8 cellular contexts compared by ENCODE assay signal in genomic region chr20:58651823-58652605, GRCh38. TPM values are rescaled to one million over a fixed set of nuclear protein-coding genes. Genes with fewer than 3 reads are reported as not detected.
DNase-seq lines count a peak whose midpoint lies in the region; ATAC-seq and TF ChIP-seq lines count a peak whose summit lies in the region.

No MANE protein-coding gene starts in this region.

- H3K27me3 Mint-ChIP-seq in endothelial cell (ENCODE audit: unreplicated experiment) (peaks cover 6% of the 10 kb centered on the region), memory B cell (no peaks in the 10 kb centered on the region)

- ATAC-seq in HG03064 (IDR thresholded peaks at IDR 0.05; ENCODE audit: low read depth, unreplicated experiment) (peak; percentile 34), memory B cell (ENCODE audit: low read depth) (peak; percentile 70)
- peak; percentile 68 for ATAC-seq in stimulated activated effector memory CD8-positive, alpha-beta T cell treated with anti-CD3 and anti-CD28 coated beads, Interleukin-12 subunit alpha, Interleukin-12 subunit beta, amount 100 ng/mL, for 72 hours

- peaks cover 27% of the 10 kb centered on the region for H3K4me1 Mint-ChIP-seq in endothelial cell (ENCODE audit: unreplicated experiment)
- peaks cover 10% of the 10 kb centered on the region for H3K4me1 Mint-ChIP-seq in memory B cell
- peaks cover 31% of the 10 kb centered on the region for H3K4me1 Mint-ChIP-seq in stimulated activated effector memory CD8-positive, alpha-beta T cell treated with anti-CD3 and anti-CD28 coated beads, Interleukin-12 subunit alpha, Interleukin-12 subunit beta, amount 100 ng/mL, for 72 hours

- H3K36me3 Mint-ChIP-seq in endothelial cell (ENCODE audit: low read depth, unreplicated experiment) (no peaks in the 10 kb centered on the region), memory B cell (peaks cover 6% of the 10 kb centered on the region)
- H3K36me3 Mint-ChIP-seq in stimulated activated effector memory CD8-positive, alpha-beta T cell treated with anti-CD3 and anti-CD28 coated beads, Interleukin-12 subunit alpha, Interleukin-12 subunit beta, amount 100 ng/mL, for 72 hours = peaks cover 50% of the 10 kb centered on the region

- TF ChIP-seq CTCF in GM13977 (IDR thresholded peaks at IDR 0.05; ENCODE audit: extremely low read depth, insufficient read depth, missing control alignments) (no peak), endothelial cell (IDR thresholded peaks at IDR 0.05; ENCODE audit: unreplicated experiment) (no peak)

- in situ Hi-C loops in GM13977 (cut with MboI; ENCODE audit: low pct_unique_long_range_greater_than_20kb, low sequenced_read_pairs, unreplicated experiment) = no loop called here

- H3K9me3 Mint-ChIP-seq in endothelial cell (ENCODE audit: unreplicated experiment) (no peaks in the 10 kb centered on the region), memory B cell (no peaks in the 10 kb centered on the region)
- H3K9me3 Mint-ChIP-seq in stimulated activated effector memory CD8-positive, alpha-beta T cell treated with anti-CD3 and anti-CD28 coated beads, Interleukin-12 subunit alpha, Interleukin-12 subunit beta, amount 100 ng/mL, for 72 hours = no peaks in the 10 kb centered on the region

- DNase-seq in 8988T (peak; percentile 70), GM13977 (ENCODE audit: low spot score) (peak; percentile 86), activated T-cell treated with anti-CD3 and anti-CD28 coated beads for 24 hours (ENCODE audit: low read depth) (peak; percentile 45), endothelial cell (ENCODE audit: low spot score) (peak; percentile 19), memory B cell (ENCODE audit: low spot score in 2 of 2) (peak; percentile 52 to 58)
- peak; percentile 76 for DNase-seq in NK-92 treated with Interleukin-12 subunit alpha and Interleukin-12 subunit beta, amount 100 ng/mL, for 24 hours (lab: John Stamatoyannopoulos, UW)
- peak; percentile 29 to 77 for DNase-seq in stimulated activated effector memory CD8-positive, alpha-beta T cell treated with anti-CD3 and anti-CD28 coated beads, Interleukin-12 subunit alpha, Interleukin-12 subunit beta, amount 100 ng/mL, for 72 hours (ENCODE audit: low spot score in 2 of 2)

- H3K27ac Mint-ChIP-seq in endothelial cell (ENCODE audit: unreplicated experiment) = peak overlapping the region; percentile 97
- peak overlapping the region; percentile 91 for H3K27ac Mint-ChIP-seq in memory B cell
- peak overlapping the region; percentile 100 for H3K27ac Mint-ChIP-seq in stimulated activated effector memory CD8-positive, alpha-beta T cell treated with anti-CD3 and anti-CD28 coated beads, Interleukin-12 subunit alpha, Interleukin-12 subunit beta, amount 100 ng/mL, for 72 hours

- H3K4me3 Mint-ChIP-seq in endothelial cell (ENCODE audit: unreplicated experiment) (peak overlapping the region; percentile 100), memory B cell (peak overlapping the region; percentile 91)
- H3K4me3 Mint-ChIP-seq in stimulated activated effector memory CD8-positive, alpha-beta T cell treated with anti-CD3 and anti-CD28 coated beads, Interleukin-12 subunit alpha, Interleukin-12 subunit beta, amount 100 ng/mL, for 72 hours = peak overlapping the region; percentile 100

RNA-seq across cellular contexts. Expression of gene STX16, which starts 0.9 kb away (rescaled TPM):
- total RNA-seq in endothelial cell (ENCODE audit: unreplicated experiment) = 77.9 TPM

RNA-seq across cellular contexts. Expression of gene NPEPL1, which starts 40.6 kb away (rescaled TPM):
- total RNA-seq in endothelial cell (ENCODE audit: unreplicated experiment) = 37.6 TPM

Comparison
In these comparisons a context has a peak if more than half of its experiments do, and no peak if none do; other contexts are left out.
1. Peak in every context shown above with its lines: DNase-seq and ATAC-seq.
2. DNase-seq: peak in every context shown above with its lines; median percentile 86 in GM13977; 76 in NK-92 treated with Interleukin-12 subunit alpha and Interleukin-12 subunit beta, amount 100 ng/mL, for 24 hours; 70 in 8988T; 55 in memory B cell; 53 in stimulated activated effector memory CD8-positive, alpha-beta T cell treated with anti-CD3 and anti-CD28 coated beads, Interleukin-12 subunit alpha, Interleukin-12 subunit beta, amount 100 ng/mL, for 72 hours; 45 in activated T-cell treated with anti-CD3 and anti-CD28 coated beads for 24 hours; 19 in endothelial cell.